Comparison of ENCODE assay signal across 15 cellular contexts in the genomic region with DNA sequence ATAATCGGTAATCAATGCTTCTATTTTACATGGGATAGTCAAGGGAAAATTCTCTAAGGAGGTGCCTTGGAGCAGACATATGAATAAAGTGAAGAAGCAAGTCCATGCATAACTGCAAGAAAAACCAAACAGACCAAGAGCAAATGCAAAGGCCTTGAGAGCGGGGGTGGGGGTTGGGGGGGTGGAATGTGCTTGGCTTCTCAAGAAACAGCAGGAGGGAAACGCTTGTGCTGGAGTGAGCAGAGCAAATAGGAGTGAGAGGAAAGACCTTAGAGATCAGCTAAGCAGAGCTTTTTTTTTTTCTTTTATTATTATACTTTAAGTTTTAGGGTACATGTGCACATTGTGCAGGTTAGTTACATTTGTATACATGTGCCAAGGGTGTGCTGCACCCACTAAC.
A peak's percentile ranks its signal among the peaks of the same experiment; 100 is the strongest.
DNase-seq lines count a peak whose midpoint lies in the region; ATAC-seq and TF ChIP-seq lines count a peak whose summit lies in the region.
"Had no signal": no experiment of that assay in that cellular context is flagged by ENCODE, and none has a peak within 500 bp of the region (broad histone marks: within the 10 kb centered on the region; RNA-seq: fewer than 3 reads in every experiment).

No MANE protein-coding gene starts in this region.

- DNase-seq in NCI-H1417 (lab: John Stamatoyannopoulos, UW) = peak in 2 of 3 experiments; percentile 2 to 45
- no peak for DNase-seq in NCI-H1417 treated with DMSO at 0.1 percent for 48 hours (lab: John Stamatoyannopoulos, UW)
- DNase-seq in choroid plexus epithelial cell (ENCODE audit: low read depth) = peak; percentile 35
- DNase-seq in iPS-NIHi11 (ENCODE audit: low spot score) = peak; percentile 23
- DNase-seq in A172 (ENCODE audit: low spot score) = no peak
- no peak for DNase-seq in stimulated activated naive CD8-positive, alpha-beta T cell treated with anti-CD3 and anti-CD28 coated beads, Interleukin-15, Interleukin-2, amounts not matched to agents 100 U/mL and 50 U/mL, for 24 hours
- no peak for DNase-seq in NCI-H146 treated with DMSO at 0.1 percent for 48 hours (lab: John Stamatoyannopoulos, UW; ENCODE audit: unreplicated experiment)
- DNase-seq: BE2C; C1 segment of cervical spinal cord; CD4-positive, CD25-positive, alpha-beta regulatory T cell; CD8-positive, alpha-beta memory T cell; COR-L47; HFFc6; KG1 had no signal

- H3K4me3 ChIP-seq in choroid plexus epithelial cell (ENCODE audit: low read depth, low read length) = no peak overlapping the region

- TF ChIP-seq CTCF in choroid plexus epithelial cell (conservative IDR thresholded peaks at IDR 0.05; ENCODE audit: low read depth, low read length) = no peak

- ATAC-seq in stimulated activated naive CD8-positive, alpha-beta T cell treated with anti-CD3 and anti-CD28 coated beads, Interleukin-15, Interleukin-2, amounts not matched to agents 100 U/mL and 50 U/mL, for 24 hours = no peak
- ATAC-seq: HCT116 had no signal

Comparison
In these comparisons a context has a peak if more than half of its experiments do, and no peak if none do; other contexts are left out.
1. DNase-seq: peak in NCI-H1417 (2 of 3), choroid plexus epithelial cell (single experiment) and iPS-NIHi11 (single experiment); none in NCI-H1417 treated with DMSO at 0.1 percent for 48 hours (single experiment), A172 (single experiment), stimulated activated naive CD8-positive, alpha-beta T cell treated with anti-CD3 and anti-CD28 coated beads, Interleukin-15, Interleukin-2, amounts not matched to agents 100 U/mL and 50 U/mL, for 24 hours (single experiment) and NCI-H146 treated with DMSO at 0.1 percent for 48 hours (single experiment).